Comparison of ENCODE assay signal across 13 cellular contexts in the genomic region with DNA sequence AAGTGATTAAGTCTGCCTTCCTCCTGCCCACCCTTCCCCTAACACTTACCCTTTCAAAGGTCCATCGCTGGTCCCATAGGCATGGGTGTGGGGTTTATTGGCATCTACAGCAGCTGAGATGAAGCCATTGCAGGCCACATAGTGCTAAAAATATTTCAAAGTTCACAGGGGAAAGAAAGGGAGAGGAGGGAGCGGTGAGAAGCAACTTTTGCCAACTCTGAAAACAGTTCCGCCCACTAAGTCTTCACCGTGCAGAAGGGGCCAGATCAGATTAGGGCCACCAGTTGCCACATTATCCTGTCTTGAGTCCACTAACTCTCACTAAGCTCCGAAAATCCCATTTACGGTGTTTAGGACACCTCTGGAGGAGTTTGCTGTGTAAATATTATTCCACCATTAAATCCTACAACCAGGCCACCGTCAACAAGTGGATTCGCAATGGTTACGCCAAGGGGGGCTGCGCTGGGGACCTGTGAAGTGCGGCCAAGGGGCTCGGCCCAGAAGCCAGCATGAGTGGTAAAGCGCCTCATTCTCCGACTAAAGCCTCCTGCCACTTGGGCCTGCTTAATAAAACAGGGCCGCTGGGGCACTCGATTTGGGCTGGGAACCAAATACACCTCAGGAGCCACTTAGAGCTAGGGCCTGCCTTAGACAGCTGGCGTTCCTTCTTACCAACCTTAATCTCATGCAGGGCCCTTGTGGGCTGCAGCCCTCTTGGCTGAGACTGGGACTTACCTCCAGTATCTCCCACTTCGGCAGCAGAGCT.
"Had no signal": no experiment of that assay in that cellular context is flagged by ENCODE, and none has a peak within 500 bp of the region (broad histone marks: within the 10 kb centered on the region; RNA-seq: fewer than 3 reads in every experiment).

No MANE protein-coding gene starts in this region.

- H3K27me3 Mint-ChIP-seq: activated CD4-positive, alpha-beta memory T cell treated with anti-CD3 and anti-CD28 coated beads, Interleukin-2, amount 10 ng/mL, durations not matched to agents 7 days and 5 days; activated naive CD8-positive, alpha-beta T cell treated with anti-CD3 and anti-CD28 coated beads, Interleukin-2, amount 10 ng/mL, durations not matched to agents 7 days and 5 days had no signal

- H3K27me3 ChIP-seq: sigmoid colon had no signal

- H3K36me3 Mint-ChIP-seq: activated naive CD8-positive, alpha-beta T cell treated with anti-CD3 and anti-CD28 coated beads, Interleukin-2, amount 10 ng/mL, durations not matched to agents 7 days and 5 days; naive thymus-derived CD4-positive, alpha-beta T cell had no signal

- H3K27ac Mint-ChIP-seq: activated CD4-positive, alpha-beta memory T cell treated with anti-CD3 and anti-CD28 coated beads, Interleukin-2, amount 10 ng/mL, durations not matched to agents 7 days and 5 days; activated naive CD8-positive, alpha-beta T cell treated with anti-CD3 and anti-CD28 coated beads, Interleukin-2, amount 10 ng/mL, durations not matched to agents 7 days and 5 days; mesothelial cell of epicardium; naive thymus-derived CD4-positive, alpha-beta T cell had no signal

- H3K27ac ChIP-seq: sigmoid colon had no signal

- ATAC-seq: naive thymus-derived CD4-positive, alpha-beta T cell; stimulated activated naive CD8-positive, alpha-beta T cell treated with anti-CD3 and anti-CD28 coated beads, Interleukin-15, Interleukin-2, amounts not matched to agents 100 U/mL and 50 U/mL, for 24 hours had no signal

- H3K4me1 Mint-ChIP-seq: activated CD4-positive, alpha-beta memory T cell treated with anti-CD3 and anti-CD28 coated beads, Interleukin-2, amount 10 ng/mL, durations not matched to agents 7 days and 5 days; activated naive CD8-positive, alpha-beta T cell treated with anti-CD3 and anti-CD28 coated beads, Interleukin-2, amount 10 ng/mL, durations not matched to agents 7 days and 5 days; naive thymus-derived CD4-positive, alpha-beta T cell had no signal

- DNase-seq: activated CD4-positive, alpha-beta memory T cell treated with anti-CD3 and anti-CD28 coated beads, Interleukin-2, amount 10 ng/mL, durations not matched to agents 7 days and 5 days; activated gamma-delta T cell; activated naive CD8-positive, alpha-beta T cell treated with anti-CD3 and anti-CD28 coated beads, Interleukin-2, amount 10 ng/mL, durations not matched to agents 7 days and 5 days; activated T-cell treated with anti-CD3 and anti-CD28 coated beads, Interleukin-2, amount 50 U/mL, for 48 hours; anterior cingulate cortex; naive thymus-derived CD4-positive, alpha-beta T cell; sigmoid colon; stimulated activated CD4-positive, alpha-beta T cell treated with anti-CD3 and anti-CD28 coated beads, Interleukin-2, amount 100 ng/mL, for 48 hours; stimulated activated naive CD8-positive, alpha-beta T cell treated with anti-CD3 and anti-CD28 coated beads, Interleukin-15, Interleukin-2, amounts not matched to agents 100 U/mL and 50 U/mL, for 24 hours had no signal

- H3K4me3 Mint-ChIP-seq: activated CD4-positive, alpha-beta memory T cell treated with anti-CD3 and anti-CD28 coated beads, Interleukin-2, amount 10 ng/mL, durations not matched to agents 7 days and 5 days; activated naive CD8-positive, alpha-beta T cell treated with anti-CD3 and anti-CD28 coated beads, Interleukin-2, amount 10 ng/mL, durations not matched to agents 7 days and 5 days; mesothelial cell of epicardium; naive thymus-derived CD4-positive, alpha-beta T cell had no signal

- H3K9me3 ChIP-seq: sigmoid colon had no signal

- FAIRE-seq: colon, frontal cortex, keratinocyte had no signal

- H3K4me3 ChIP-seq: sigmoid colon had no signal

- H3K36me3 ChIP-seq: sigmoid colon had no signal

- H3K9me3 Mint-ChIP-seq: activated naive CD8-positive, alpha-beta T cell treated with anti-CD3 and anti-CD28 coated beads, Interleukin-2, amount 10 ng/mL, durations not matched to agents 7 days and 5 days had no signal
